Comparison of ENCODE assay signal across 1 cellular context in the genomic region with DNA sequence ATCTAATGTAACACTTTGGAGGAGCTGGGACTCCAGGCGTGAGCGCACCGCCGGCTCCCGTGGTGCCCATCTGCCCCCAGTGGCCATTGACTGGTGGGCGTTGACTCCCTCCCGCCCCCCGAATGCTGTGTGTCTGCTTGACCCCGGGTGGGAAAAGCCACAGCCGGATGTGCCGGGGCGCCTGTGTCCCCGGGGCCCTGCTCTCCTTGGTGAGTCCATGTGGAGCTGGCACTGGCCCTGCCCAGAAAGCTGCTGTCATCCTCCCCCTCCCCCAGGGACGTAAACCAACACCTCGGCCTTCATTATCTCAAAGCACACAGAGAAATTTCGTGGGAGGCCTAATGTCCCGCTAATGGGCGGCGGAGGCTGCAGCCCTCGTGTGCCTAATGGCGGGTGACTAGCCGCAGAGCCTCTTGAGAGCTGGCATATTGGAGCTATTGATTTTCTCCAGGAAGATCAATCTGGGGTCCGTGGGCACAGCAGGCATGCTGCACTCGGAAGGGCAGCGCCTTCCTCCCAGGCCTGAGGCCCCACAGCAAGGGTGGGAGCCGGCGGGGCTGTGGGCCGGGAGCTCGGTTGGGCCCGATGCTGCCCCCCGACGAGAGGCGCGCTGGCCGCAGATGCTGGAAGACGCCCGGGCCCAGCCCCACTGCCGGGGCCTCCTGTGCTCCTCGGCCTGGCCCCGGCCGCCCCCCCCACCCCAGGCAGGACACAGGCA.
TF ChIP-seq lines count a peak whose summit lies in the region.

No MANE protein-coding gene starts in this region.

TF ChIP-seq in K562, 482 proteins besides CTCF, POLR2A, EP300 and RAD21 (continued from another document):
- TF ChIP-seq ZNF592 (IDR thresholded peaks at IDR 0.05): peak; percentile 33; the same call in 1 of the 2 replicates
- TF ChIP-seq HLTF (IDR thresholded peaks at IDR 0.05): no peak
- TF ChIP-seq PRPF4 (IDR thresholded peaks at IDR 0.05; ENCODE audit: insufficient read depth, low read depth, low read length, poor library complexity, severe bottlenecking): no peak
- TF ChIP-seq IRF2 (CRISPR knock-in tag; IDR thresholded peaks at IDR 0.05): no peak
- TF ChIP-seq ZNF79 (CRISPR knock-in tag; IDR thresholded peaks at IDR 0.05; ENCODE audit: low read depth): no peak
- TF ChIP-seq ZFP36 (IDR thresholded peaks at IDR 0.05; ENCODE audit: low read depth, low read length, partially characterized antibody): no peak
- no peak for TF ChIP-seq TAL1 (IDR thresholded peaks at IDR 0.05)
- TF ChIP-seq RBM15 (IDR thresholded peaks at IDR 0.05; ENCODE audit: insufficient read depth, low read length): no peak
- no peak for TF ChIP-seq KAT8 (IDR thresholded peaks at IDR 0.05; ENCODE audit: low read depth)
- no peak for TF ChIP-seq SP1 (CRISPR knock-in tag; IDR thresholded peaks at IDR 0.05)
- TF ChIP-seq MYBL2 (IDR thresholded peaks at IDR 0.05; ENCODE audit: low read depth): no peak
- TF ChIP-seq MYBL2 (CRISPR knock-in tag; IDR thresholded peaks at IDR 0.05; ENCODE audit: borderline replicate concordance): no peak
- TF ChIP-seq ZZZ3 (IDR thresholded peaks at IDR 0.05): no peak
- peak in 1 of 2 experiments; percentile 58; a peak in 1 of 4 replicates for TF ChIP-seq KDM1A (IDR thresholded peaks at IDR 0.05)
- TF ChIP-seq NCOA6 (IDR thresholded peaks at IDR 0.05): no peak
- no peak for TF ChIP-seq ZNF584 (CRISPR knock-in tag; IDR thresholded peaks at IDR 0.05; ENCODE audit: low read depth)
- no peak for TF ChIP-seq HNRNPH1 (optimal IDR thresholded peaks at IDR 0.05; ENCODE audit: low read depth, low read length)
- 0 out of 2 replicates have a peak, but pooled peaks have one; percentile 22 for TF ChIP-seq L3MBTL2 (IDR thresholded peaks at IDR 0.05)
- TF ChIP-seq RNF2 (IDR thresholded peaks at IDR 0.05): no peak
- no peak for TF ChIP-seq HNRNPK (IDR thresholded peaks at IDR 0.05; ENCODE audit: low read depth, low read length, poor library complexity, severe bottlenecking)
- no peak for TF ChIP-seq PBX2 (CRISPR knock-in tag; IDR thresholded peaks at IDR 0.05; ENCODE audit: low read depth)
- TF ChIP-seq PBX2 (tag; conservative IDR thresholded peaks at IDR 0.05; ENCODE audit: low read depth): no peak
